30 cellular contexts compared by ENCODE assay signal in genomic region chr7:20235303-20235702, GRCh38. TPM values are rescaled to one million over a fixed set of nuclear protein-coding genes. Genes with fewer than 3 reads are reported as not detected.
"Had no signal": no experiment of that assay in that cellular context is flagged by ENCODE, and none has a peak within 500 bp of the region (broad histone marks: within the 10 kb centered on the region; RNA-seq: fewer than 3 reads in every experiment).

No MANE protein-coding gene starts in this region.

- H3K36me3 ChIP-seq: adrenal gland, esophagus muscularis mucosa, left ventricle myocardium inferior, pancreas, prostate gland, uterus had no signal

- H3K27ac ChIP-seq: adrenal gland, esophagus muscularis mucosa, left ventricle myocardium inferior, pancreas, prostate gland, skin epidermis, uterus had no signal

- H3K9me3 ChIP-seq: adrenal gland, esophagus muscularis mucosa, left ventricle myocardium inferior, pancreas, prostate gland, uterus had no signal

- DNase-seq: activated CD4-positive, alpha-beta memory T cell treated with anti-CD3 and anti-CD28 coated beads for 36 hours; activated CD4-positive, alpha-beta T cell treated with anti-CD3 and anti-CD28 coated beads, Interleukin-2, amount 10 ng/mL, durations not matched to agents 24 days and 14 days; activated CD4-positive, CD25-positive, alpha-beta regulatory T cell treated with anti-CD3 and anti-CD28 coated beads, Interleukin-2, amount 50 U/mL, for 72 hours; activated CD8-positive, alpha-beta memory T cell treated with anti-CD3 and anti-CD28 coated beads, Interleukin-2, amount 50 U/mL, for 4 hours; activated effector memory CD4-positive, alpha-beta T cell treated with anti-CD3 and anti-CD28 coated beads, Interleukin-2, amount 50 U/mL, for 16 hours; activated naive CD4-positive, alpha-beta T cell treated with anti-CD3 and anti-CD28 coated beads for 36 hours; activated naive CD8-positive, alpha-beta T cell treated with anti-CD3 and anti-CD28 coated beads for 36 hours; activated T-cell treated with anti-CD3 and anti-CD28 coated beads, Interleukin-2, amount 50 U/mL, for 1 hour; adrenal gland; aorta; endodermal cell; glutamatergic neuron; islet precursor cell; left ventricle myocardium inferior; naive B cell; nephron progenitor cell; pancreas; retina; stimulated activated CD4-positive, alpha-beta T cell treated with anti-CD3 and anti-CD28 coated beads, Interleukin-4, amount 100 ng/mL, for 24 hours; stimulated activated naive CD8-positive, alpha-beta T cell treated with anti-CD3 and anti-CD28 coated beads, Interleukin-15, amount 100 ng/mL, for 72 hours; substantia nigra; T1000; uterus had no signal

- FAIRE-seq: frontal cortex, pancreas had no signal

- H3K27me3 ChIP-seq: adrenal gland, esophagus muscularis mucosa, pancreas, uterus had no signal

- ATAC-seq: sciatic nerve; stimulated activated effector memory CD8-positive, alpha-beta T cell treated with anti-CD3 and anti-CD28 coated beads, Interleukin-12 subunit alpha, Interleukin-12 subunit beta, amount 100 ng/mL, for 72 hours; stimulated activated naive CD8-positive, alpha-beta T cell treated with anti-CD3 and anti-CD28 coated beads, Interleukin-15, amount 100 ng/mL, for 72 hours had no signal

- H3K4me3 ChIP-seq: adrenal gland, esophagus muscularis mucosa, left ventricle myocardium inferior, pancreas, prostate gland, skin epidermis, uterus had no signal

RNA-seq across cellular contexts. Expression of gene MACC1, which starts 18.1 kb away (rescaled TPM):
- total RNA-seq: activated CD4-positive, alpha-beta T cell treated with anti-CD3 and anti-CD28 coated beads, Interleukin-2, amount 10 ng/mL, durations not matched to agents 24 days and 14 days; activated T-helper 1 cell treated with anti-CD3 and anti-CD28 coated beads, Interleukin-12 subunit alpha, Interleukin-12 subunit beta, Interleukin-2, Interleukin-4 antibody, amounts not matched to agents 30 ng/mL and 10 ng/mL and 1 ng/mL, durations not matched to agents 14 hours and 24 hours and 36 hours had no signal
